In the genomic region with DNA sequence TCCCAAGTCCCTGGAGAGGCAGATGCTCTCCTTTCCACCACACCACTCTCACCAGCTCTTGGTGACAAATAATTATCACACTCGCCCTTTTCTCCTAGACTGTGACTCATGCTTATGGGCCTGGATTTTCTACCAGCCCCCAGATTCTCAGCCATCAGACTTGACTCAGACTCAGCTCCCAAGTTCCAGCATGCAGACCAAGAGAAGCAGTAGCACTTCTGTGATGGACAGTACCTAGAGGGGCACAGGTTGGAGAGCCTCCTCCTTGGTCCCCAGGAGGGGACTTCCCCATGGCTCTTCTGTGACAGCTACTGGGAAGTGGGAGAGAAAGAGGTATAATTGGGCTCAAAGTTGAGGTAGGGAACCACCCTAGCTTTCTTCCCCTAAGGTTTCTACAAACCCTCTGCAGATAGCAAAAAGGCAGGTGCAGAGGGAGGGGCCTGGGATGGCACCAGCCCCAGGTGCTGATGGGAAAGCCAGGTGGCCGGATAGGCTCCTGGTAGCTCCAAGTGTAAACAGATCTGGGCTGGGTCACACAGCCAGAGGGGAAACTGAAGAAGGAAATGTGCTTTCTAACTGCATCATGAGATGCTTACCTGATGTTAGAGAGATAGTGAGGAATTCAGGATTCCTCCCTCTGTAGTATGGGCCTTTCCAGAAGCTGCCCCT, we compare ENCODE assay signal across 12 cellular contexts. TPM values are rescaled to one million over a fixed set of nuclear protein-coding genes. Genes with fewer than 3 reads are reported as not detected.
DNase-seq lines count a peak whose midpoint lies in the region; ATAC-seq and TF ChIP-seq lines count a peak whose summit lies in the region.
"Had no signal": no experiment of that assay in that cellular context is flagged by ENCODE, and none has a peak within 500 bp of the region (broad histone marks: within the 10 kb centered on the region; RNA-seq: fewer than 3 reads in every experiment).

No MANE protein-coding gene starts in this region.

- H3K4me1 ChIP-seq in Karpas-422 (ENCODE audit: low read length) (peaks cover 61% of the 10 kb centered on the region), neural progenitor cell (no peaks in the 10 kb centered on the region), upper lobe of left lung (no peaks in the 10 kb centered on the region)

- H3K27me3 ChIP-seq in Karpas-422 (ENCODE audit: low read length): no peaks in the 10 kb centered on the region
- H3K27me3 ChIP-seq in neural progenitor cell: no peaks in the 10 kb centered on the region
- H3K27me3 ChIP-seq in upper lobe of left lung: no peaks in the 10 kb centered on the region

- H3K36me3 ChIP-seq in Karpas-422 (ENCODE audit: insufficient read depth, low read length): no peaks in the 10 kb centered on the region
- no peaks in the 10 kb centered on the region for H3K36me3 ChIP-seq in neural progenitor cell
- no peaks in the 10 kb centered on the region for H3K36me3 ChIP-seq in upper lobe of left lung

- no peaks in the 10 kb centered on the region for H3K9me2 ChIP-seq in Karpas-422 (replicated peaks; ENCODE audit: insufficient read depth, low read length)

- H3K9me3 ChIP-seq in Karpas-422 (ENCODE audit: low read length): no peaks in the 10 kb centered on the region
- H3K9me3 ChIP-seq in neural progenitor cell (ENCODE audit: low read depth): no peaks in the 10 kb centered on the region
- no peaks in the 10 kb centered on the region for H3K9me3 ChIP-seq in upper lobe of left lung

- H3K4me3 ChIP-seq in Karpas-422 (ENCODE audit: low read length) (no peak overlapping the region), neural progenitor cell (no peak overlapping the region), upper lobe of left lung (no peak overlapping the region)

- WGBS in upper lobe of left lung, 2 donors: 79 to 80% methylated on average over 2 of the region's 2 CpGs

- H3K9me3 Mint-ChIP-seq in neural progenitor cell: peaks cover 2% of the 10 kb centered on the region
- H3K9me3 Mint-ChIP-seq: naive B cell; stimulated activated naive CD8-positive, alpha-beta T cell treated with anti-CD3 and anti-CD28 coated beads, Interleukin-15, Interleukin-2, amounts not matched to agents 100 ng/mL and 50 ng/mL, for 24 hours had no signal

- H3K36me3 Mint-ChIP-seq in neural progenitor cell: no peaks in the 10 kb centered on the region
- H3K36me3 Mint-ChIP-seq: naive B cell had no signal

- H3K27ac Mint-ChIP-seq in neural progenitor cell: peak overlapping the region; percentile 53
- H3K27ac Mint-ChIP-seq: naive B cell had no signal

- CTCF ChIA-PET in RWPE1 (lab: Yijun Ruan, JAX): interaction anchor here (0.9 kb wide), 1 partner anchor 66 kb away, joined by 6 read pairs; no protein-coding TSS in a partner anchor

- H3K79me2 ChIP-seq in Karpas-422 (ENCODE audit: low read length) (no peaks in the 10 kb centered on the region), neural progenitor cell (ENCODE audit: low read depth) (no peaks in the 10 kb centered on the region)

- DNase-seq in DMS53 treated with DMSO at 0.1 percent for 48 hours (lab: John Stamatoyannopoulos, UW; ENCODE audit: unreplicated experiment): peak; percentile 79
- no peak for DNase-seq in Karpas-422
- peak; percentile 31 for DNase-seq in RWPE1 (ENCODE audit: low spot score)
- no peak for DNase-seq in neural progenitor cell (ENCODE audit: low spot score)
- DNase-seq in upper lobe of left lung: no peak
- no peak for DNase-seq in SKM-1 treated with dmso at 0.1 percent for 144 hours (lab: John Stamatoyannopoulos, UW; ENCODE audit: unreplicated experiment)
- DNase-seq in SIG-M5 (lab: John Stamatoyannopoulos, UW): no peak
- DNase-seq: naive B cell, NCI-H524 treated with DMSO at 0.1 percent for 48 hours, T-helper 9 cell had no signal

- peak overlapping the region; percentile 60 for H3K4me2 ChIP-seq in Karpas-422 (ENCODE audit: low read depth, low read length, poor library complexity, severe bottlenecking)
- no peak overlapping the region for H3K4me2 ChIP-seq in neural progenitor cell

- TF ChIP-seq CTCF in RWPE1 (conservative IDR thresholded peaks at IDR 0.05; ENCODE audit: low read depth) (no peak), neural progenitor cell (IDR thresholded peaks at IDR 0.05) (no peak), upper lobe of left lung (IDR thresholded peaks at IDR 0.05) (no peak)

- H4K20me1 ChIP-seq in Karpas-422 (ENCODE audit: insufficient read depth, low read depth, low read length) (no peaks in the 10 kb centered on the region), neural progenitor cell (ENCODE audit: low read depth) (no peaks in the 10 kb centered on the region)

- H3K4me3 Mint-ChIP-seq in neural progenitor cell: no peak overlapping the region
- H3K4me3 Mint-ChIP-seq: naive B cell; stimulated activated naive CD8-positive, alpha-beta T cell treated with anti-CD3 and anti-CD28 coated beads, Interleukin-15, Interleukin-2, amounts not matched to agents 100 ng/mL and 50 ng/mL, for 24 hours had no signal

- ATAC-seq in upper lobe of left lung (ENCODE audit: low FRiP score in 2 of 2) (no peak), HG02973 (IDR thresholded peaks at IDR 0.05; ENCODE audit: unreplicated experiment) (no peak)

- no peaks in the 10 kb centered on the region for H3F3A ChIP-seq in neural progenitor cell (ENCODE audit: low read depth)

- H3K9ac ChIP-seq in Karpas-422 (ENCODE audit: low read length) (peak overlapping the region; percentile 45; the same call in 1 of the 2 replicates), neural progenitor cell (no peak overlapping the region)

- no peak for TF ChIP-seq EP300 in upper lobe of left lung (IDR thresholded peaks at IDR 0.05)

- peaks cover 5% of the 10 kb centered on the region for H3K27me3 Mint-ChIP-seq in neural progenitor cell (ENCODE audit: insufficient read depth, low read depth)

- H3K27ac ChIP-seq in Karpas-422 (ENCODE audit: low read length) (0 out of 2 replicates have a peak overlapping the region, but pooled peaks have one; percentile 20), RWPE1 (no peak overlapping the region), neural progenitor cell (no peak overlapping the region), upper lobe of left lung (no peak overlapping the region)

- H2AFZ ChIP-seq in Karpas-422 (ENCODE audit: low read length) (no peak overlapping the region), neural progenitor cell (replicated peaks) (no peak overlapping the region)

- no peak for TF ChIP-seq POLR2A in upper lobe of left lung (IDR thresholded peaks at IDR 0.05)

- H3K4me1 Mint-ChIP-seq in neural progenitor cell: no peaks in the 10 kb centered on the region
- H3K4me1 Mint-ChIP-seq: naive B cell had no signal

- POLR2A ChIA-PET in RWPE1 (lab: Yijun Ruan, JAX; ENCODE audit: low non-redundant PET): no interaction called here

RNA-seq across cellular contexts. Expression of a gene that starts 4.1 kb away (rescaled TPM):
- not detected in 2 replicates for total RNA-seq in Karpas-422 (2014; rRNA removed; shearing (Covaris generic); ENCODE audit: low replicate concordance)
- 0.03 TPM in 1 of 2 replicates, not detected in the other for total RNA-seq in neural progenitor cell (ENCODE audit: low replicate concordance)
- under 1 TPM in 2 of 6 donors, not detected in 4; 0.13 to 0.20 TPM for total RNA-seq in upper lobe of left lung

RNA-seq across cellular contexts. Expression of a gene that starts 13.7 kb away (rescaled TPM):
- total RNA-seq in Karpas-422 (2014; rRNA removed; shearing (Covaris generic); ENCODE audit: low replicate concordance): not detected in 2 replicates
- total RNA-seq in neural progenitor cell (ENCODE audit: low replicate concordance) (not detected in 2 replicates), upper lobe of left lung (not detected)

RNA-seq across cellular contexts. Expression of a gene that starts 18.5 kb away (rescaled TPM):
- total RNA-seq in Karpas-422 (2014; rRNA removed; shearing (Covaris generic); ENCODE audit: low replicate concordance): 65.7 and 81.4 TPM in 2 replicates
- total RNA-seq in neural progenitor cell (ENCODE audit: low replicate concordance) (25.1 and 39.8 TPM in 2 replicates), upper lobe of left lung (100 to 1,000 TPM in 1 of 6 donors, 10 to 100 TPM in 5; 45.7 to 102 (median 66.0) TPM)

RNA-seq across cellular contexts. Expression of a gene that starts 29.3 kb away (rescaled TPM):
- 1.4 and 2.4 TPM in 2 replicates for total RNA-seq in Karpas-422 (2014; rRNA removed; shearing (Covaris generic); ENCODE audit: low replicate concordance)
- 0.65 and 1.1 TPM in 2 replicates for total RNA-seq in neural progenitor cell (ENCODE audit: low replicate concordance)
- total RNA-seq in upper lobe of left lung: under 1 TPM in 3 of 6 donors, not detected in 3; 0.10 to 0.30 (median 0.11) TPM

RNA-seq across cellular contexts. Expression of a gene that starts 34.0 kb away (rescaled TPM):
- total RNA-seq in Karpas-422 (2014; rRNA removed; shearing (Covaris generic); ENCODE audit: low replicate concordance): not detected in 2 replicates
- total RNA-seq in neural progenitor cell (ENCODE audit: low replicate concordance) (2.1 and 3.0 TPM in 2 replicates), upper lobe of left lung (1 to 10 TPM in 2 of 6 donors, under 1 TPM in 1, not detected in 3; 0.79 to 1.2 (median 1.0) TPM)

Comparison
In these comparisons a context has a peak if more than half of its experiments do, and no peak if none do; other contexts are left out.
1. DNase-seq: peak in DMS53 treated with DMSO at 0.1 percent for 48 hours (single experiment) and RWPE1 (single experiment); none in Karpas-422 (single experiment), neural progenitor cell (single experiment), upper lobe of left lung (0 of 2), SKM-1 treated with dmso at 0.1 percent for 144 hours (single experiment) and SIG-M5 (single experiment).